ENCODE assay signal across 1 cellular context in the genomic region with DNA sequence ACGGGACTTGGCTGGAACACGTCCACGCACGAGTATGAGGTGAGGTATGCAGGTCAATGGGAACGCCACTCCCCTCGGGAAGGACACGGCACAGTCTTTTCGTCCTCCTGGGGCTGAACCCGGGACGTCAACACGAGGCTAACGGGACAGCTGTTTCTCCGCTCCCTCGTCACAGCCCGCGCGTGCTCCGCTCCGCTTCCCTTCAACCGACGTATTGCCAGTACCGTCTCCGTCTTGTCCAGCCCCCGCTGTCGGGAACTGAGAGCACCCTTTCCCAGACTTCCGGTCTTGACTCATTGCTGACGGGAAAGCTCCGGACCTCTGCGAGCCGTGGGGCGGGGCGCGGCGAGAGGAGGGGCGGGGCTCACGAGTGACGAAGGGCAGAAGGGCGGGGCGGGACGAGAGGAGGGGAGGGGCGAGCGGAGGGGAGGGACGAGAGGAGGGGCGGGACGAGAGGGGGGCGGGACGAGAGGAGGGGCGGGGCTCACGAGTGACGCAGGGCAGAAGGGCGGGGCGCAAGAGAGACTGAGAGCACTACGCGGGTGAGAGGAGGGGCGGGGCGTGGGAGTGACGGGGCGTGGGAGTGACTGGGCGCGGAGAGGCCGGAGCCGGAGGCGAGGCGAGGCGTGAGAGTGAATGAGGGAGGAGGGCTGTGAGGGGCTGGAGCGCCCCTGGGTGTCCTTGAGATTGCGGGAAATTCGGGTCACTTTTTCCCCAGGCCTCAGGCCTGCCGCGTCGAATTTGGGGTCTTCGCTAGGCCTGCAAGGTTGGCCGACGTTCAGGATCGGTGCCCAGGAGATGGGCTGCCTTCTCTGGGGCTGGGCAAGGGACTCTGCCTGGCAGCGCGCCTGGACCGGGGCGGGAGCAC.
A peak's percentile ranks its signal among the peaks of the same experiment; 100 is the strongest.
TF ChIP-seq lines count a peak whose summit lies in the region.

No MANE protein-coding gene starts in this region.

TF ChIP-seq in HEK293, 187 proteins besides CTCF, POLR2A, EP300 and RAD21 (continued from another document):
- TF ChIP-seq ZNF639 (tag by site-specific recombination; IDR thresholded peaks at IDR 0.05): 0 out of 2 replicates have a peak, but pooled peaks have one; percentile 18
- peak; percentile 76 for TF ChIP-seq ZNF76 (tag by site-specific recombination; IDR thresholded peaks at IDR 0.05; ENCODE audit: borderline replicate concordance, low read depth)
- peak; percentile 99 for TF ChIP-seq KLF9 (tag by site-specific recombination; IDR thresholded peaks at IDR 0.05; ENCODE audit: low read depth)
- TF ChIP-seq ZNF561 (tag by site-specific recombination; IDR thresholded peaks at IDR 0.05; ENCODE audit: borderline replicate concordance): no peak; the same call in 1 of the 2 replicates
